ENCODE assay signal across 8 cellular contexts in the genomic region with DNA sequence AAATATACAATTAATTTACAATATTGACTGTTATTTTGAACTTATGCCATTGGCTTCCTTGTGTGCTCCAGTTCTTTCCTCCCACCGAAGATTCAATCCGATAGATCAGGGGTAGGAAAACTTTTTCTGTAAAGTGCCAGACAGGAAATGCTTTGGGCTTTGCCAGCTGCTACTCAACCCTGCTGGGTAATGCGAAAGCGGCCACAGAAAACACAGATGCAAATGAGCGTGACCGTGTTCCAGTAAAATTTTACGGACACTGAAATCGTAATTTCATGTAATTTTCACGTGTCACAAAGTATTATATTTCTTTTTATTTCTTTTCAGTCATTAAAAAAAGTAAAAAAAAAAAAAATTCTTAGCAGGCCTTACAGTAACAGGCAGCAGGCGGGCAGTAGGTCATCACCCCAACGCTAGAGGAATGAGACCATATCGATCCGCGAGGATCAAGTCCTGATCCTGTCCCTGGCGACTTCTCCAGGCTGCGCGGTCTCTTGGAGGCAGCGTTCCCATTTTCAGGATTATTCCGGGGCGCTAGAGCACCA. TPM values are rescaled to one million over a fixed set of nuclear protein-coding genes. Genes with fewer than 3 reads are reported as not detected.
DNase-seq lines count a peak whose midpoint lies in the region; ATAC-seq, FAIRE-seq and TF ChIP-seq lines count a peak whose summit lies in the region.

No MANE protein-coding gene starts in this region.

- H3K36me3 Mint-ChIP-seq in CD8-positive, alpha-beta memory T cell, result peaks cover 0 to 29% (median 5%) of the 10 kb centered on the region in 3 donors

- CTCF ChIA-PET in CD8-positive, alpha-beta memory T cell (lab: Charles Lee), result interaction anchor here (0.9 to 2.5 kb wide), 16 partner anchors 9 to 314 kb away, joined by 3 to 20 read pairs (median 4); a partner anchor contains a TSS

- H3K4me1 ChIP-seq in CD8-positive, alpha-beta memory T cell (ENCODE audit: insufficient read depth, low read length), result peaks cover 54% of the 10 kb centered on the region

- peak overlapping the region; percentile 95 for H3K27ac ChIP-seq in CD8-positive, alpha-beta memory T cell (ENCODE audit: low read depth, low read length)

- H3K4me3 Mint-ChIP-seq in CD8-positive, alpha-beta memory T cell, result peak overlapping the region; percentile 89 to 99 (median 96)

- peak; percentile 47 to 78 (median 60) for DNase-seq in CD8-positive, alpha-beta memory T cell
- DNase-seq in T-helper 1 cell (peak in 4 of 5 donors; percentile 37 to 67 (median 42)), bronchial epithelial cell (ENCODE audit: low read depth) (peak; percentile 55), left lobe of liver (ENCODE audit: low spot score) (peak; percentile 55), retina (no peak)
- peak; percentile 25 to 39 for DNase-seq in stimulated activated CD8-positive, alpha-beta memory T cell treated with anti-CD3 and anti-CD28 coated beads, Interleukin-7, amount 100 ng/mL, for 4 hours (ENCODE audit: low read depth in 2 of 2)

- peaks cover 63 to 81% (median 75%) of the 10 kb centered on the region in 3 donors for H3K4me1 Mint-ChIP-seq in CD8-positive, alpha-beta memory T cell

- peaks cover 6% of the 10 kb centered on the region for H3K36me3 ChIP-seq in CD8-positive, alpha-beta memory T cell (ENCODE audit: insufficient read depth, low read length)
- peaks cover 3% of the 10 kb centered on the region for H3K36me3 ChIP-seq in bronchial epithelial cell (ENCODE audit: control insufficient read depth, insufficient read depth, low read length)

- peak overlapping the region; percentile 89 for H3K4me3 ChIP-seq in CD8-positive, alpha-beta memory T cell (ENCODE audit: low read length)
- peak overlapping the region; percentile 94 for H3K4me3 ChIP-seq in bronchial epithelial cell (ENCODE audit: low read depth, low read length)

- POLR2A ChIA-PET in CD8-positive, alpha-beta memory T cell (lab: Charles Lee), result interaction anchor here (0.7 to 3.8 kb wide), 13 partner anchors 10 to 1489 kb away, joined by 3 to 53 read pairs (median 4); a partner anchor contains a TSS

- no peak for FAIRE-seq in bronchial epithelial cell (lab: Jason Lieb, UNC)

- H3K27me3 Mint-ChIP-seq in CD8-positive, alpha-beta memory T cell, result no peaks in the 10 kb centered on the region

- ATAC-seq in GM19395 (IDR thresholded peaks at IDR 0.05; ENCODE audit: unreplicated experiment), result peak; percentile 41
- ATAC-seq in HG03575 (IDR thresholded peaks at IDR 0.05; ENCODE audit: extremely low read depth, insufficient number of reproducible peaks, low FRiP score, unreplicated experiment), result peak; percentile 19
- ATAC-seq in left lobe of liver, result peak; percentile 3

- H3K27ac Mint-ChIP-seq in CD8-positive, alpha-beta memory T cell, result peak overlapping the region; percentile 93 to 98 (median 97)

- H3K9me3 ChIP-seq in CD8-positive, alpha-beta memory T cell (ENCODE audit: low read length), result no peaks in the 10 kb centered on the region

- no peaks in the 10 kb centered on the region for H3K27me3 ChIP-seq in CD8-positive, alpha-beta memory T cell (ENCODE audit: insufficient read depth, low read length, poor library complexity, severe bottlenecking)
- H3K27me3 ChIP-seq in bronchial epithelial cell (ENCODE audit: control insufficient read depth, insufficient read depth, low read length), result no peaks in the 10 kb centered on the region

- H3K9me3 Mint-ChIP-seq in CD8-positive, alpha-beta memory T cell, result no peaks in the 10 kb centered on the region

- TF ChIP-seq CTCF in bronchial epithelial cell (IDR thresholded peaks at IDR 0.05; ENCODE audit: insufficient read depth, low read length, severe bottlenecking), result peak; percentile 7

RNA-seq across cellular contexts. Expression of a gene that starts 0.6 kb away (rescaled TPM):
- 10 to 100 TPM; 14.1 to 14.6 TPM for total RNA-seq in CD8-positive, alpha-beta memory T cell
- polyA plus RNA-seq in CD8-positive, alpha-beta memory T cell, result 48.4 TPM
- total RNA-seq in bronchial epithelial cell (16.0 and 16.8 TPM in 2 replicates), left lobe of liver (32.9 TPM)

RNA-seq across cellular contexts. Expression of a gene that starts 1.0 kb away (rescaled TPM):
- total RNA-seq in CD8-positive, alpha-beta memory T cell, result 10 to 100 TPM; 71.9 to 76.0 TPM
- polyA plus RNA-seq in CD8-positive, alpha-beta memory T cell, result 170 TPM
- total RNA-seq in bronchial epithelial cell (71.1 and 103 TPM in 2 replicates), left lobe of liver (25.7 TPM)

RNA-seq across cellular contexts. Expression of a gene that starts 59.3 kb away (rescaled TPM):
- 10 to 100 TPM; 30.8 to 32.9 TPM for total RNA-seq in CD8-positive, alpha-beta memory T cell
- polyA plus RNA-seq in CD8-positive, alpha-beta memory T cell, result 12.8 TPM
- total RNA-seq in bronchial epithelial cell (20.1 and 28.4 TPM in 2 replicates), left lobe of liver (13.8 TPM)
